18 cellular contexts compared by ENCODE assay signal in the genomic region with DNA sequence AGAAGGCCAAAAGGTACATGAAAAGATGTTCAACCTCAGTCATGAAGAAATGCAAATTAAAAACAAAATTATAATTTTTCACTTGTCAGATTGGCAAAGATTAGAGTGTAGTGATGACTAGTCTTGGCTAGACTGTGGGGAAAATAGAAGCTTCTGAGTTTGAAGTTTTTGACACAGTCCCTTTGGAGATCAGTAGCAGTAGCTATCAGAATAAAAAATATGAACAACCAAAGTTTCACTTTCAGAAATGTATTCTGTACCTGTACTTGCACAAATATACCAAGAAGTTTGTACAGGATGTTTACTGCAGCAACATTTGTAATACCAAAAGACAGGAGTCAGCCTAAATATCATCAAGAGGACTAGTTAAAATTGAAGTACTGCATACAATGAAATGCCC. TPM values are rescaled to one million over a fixed set of nuclear protein-coding genes. Genes with fewer than 3 reads are reported as not detected.
A peak's percentile ranks its signal among the peaks of the same experiment; 100 is the strongest.
DNase-seq lines count a peak whose midpoint lies in the region; ATAC-seq, FAIRE-seq and TF ChIP-seq lines count a peak whose summit lies in the region.
"Had no signal": no experiment of that assay in that cellular context is flagged by ENCODE, and none has a peak within 500 bp of the region (broad histone marks: within the 10 kb centered on the region; RNA-seq: fewer than 3 reads in every experiment).

No MANE protein-coding gene starts in this region.

- H3K4me1 Mint-ChIP-seq in activated naive CD4-positive, alpha-beta T cell treated with anti-CD3 and anti-CD28 coated beads, Interleukin-2, amount 50 U/mL, for 24 hours: peaks cover 56% of the 10 kb centered on the region
- H3K4me1 Mint-ChIP-seq in activated CD4-positive, alpha-beta memory T cell treated with anti-CD3 and anti-CD28 coated beads, Interleukin-2, amount 10 ng/mL, durations not matched to agents 7 days and 5 days: peaks cover 47% of the 10 kb centered on the region

- POLR2A ChIA-PET in activated CD4-positive, alpha-beta memory T cell treated with anti-CD3 and anti-CD28 coated beads, Interleukin-2, amount 10 ng/mL, durations not matched to agents 7 days and 5 days (lab: Charles Lee): interaction anchor here (0.7 to 3.1 kb wide), 3 partner anchors 11 to 119 kb away, joined by 3 to 19 read pairs (median 5); partner anchors contain the start of genes ASTE1, ATP2C1 and NEK11

- peaks cover 7% of the 10 kb centered on the region for H3K36me3 Mint-ChIP-seq in activated naive CD4-positive, alpha-beta T cell treated with anti-CD3 and anti-CD28 coated beads, Interleukin-2, amount 50 U/mL, for 24 hours
- H3K36me3 Mint-ChIP-seq in activated CD4-positive, alpha-beta memory T cell treated with anti-CD3 and anti-CD28 coated beads, Interleukin-2, amount 10 ng/mL, durations not matched to agents 7 days and 5 days (ENCODE audit: low read depth): peaks cover 18% of the 10 kb centered on the region

- H3K27me3 Mint-ChIP-seq in activated naive CD4-positive, alpha-beta T cell treated with anti-CD3 and anti-CD28 coated beads, Interleukin-2, amount 50 U/mL, for 24 hours: no peaks in the 10 kb centered on the region
- no peaks in the 10 kb centered on the region for H3K27me3 Mint-ChIP-seq in activated CD4-positive, alpha-beta memory T cell treated with anti-CD3 and anti-CD28 coated beads, Interleukin-2, amount 10 ng/mL, durations not matched to agents 7 days and 5 days

- H3K4me3 Mint-ChIP-seq in activated naive CD4-positive, alpha-beta T cell treated with anti-CD3 and anti-CD28 coated beads, Interleukin-2, amount 50 U/mL, for 24 hours: no peak overlapping the region
- peak overlapping the region; percentile 19 for H3K4me3 Mint-ChIP-seq in activated CD4-positive, alpha-beta memory T cell treated with anti-CD3 and anti-CD28 coated beads, Interleukin-2, amount 10 ng/mL, durations not matched to agents 7 days and 5 days

- ATAC-seq in HG02885 (IDR thresholded peaks at IDR 0.05; ENCODE audit: poor library complexity, unreplicated experiment): peak; percentile 44
- ATAC-seq: left colon, mucosa of descending colon had no signal

- no peak for FAIRE-seq in RCC 7860 (lab: Jason Lieb, UNC)
- FAIRE-seq: frontal cortex had no signal

- no peaks in the 10 kb centered on the region for H3K9me3 ChIP-seq in colonic mucosa
- H3K9me3 ChIP-seq: mucosa of descending colon, vagina had no signal

- H3K9ac ChIP-seq in colonic mucosa (ENCODE audit: low read depth in 2 of 2, low read length in 2 of 2): no peak overlapping the region

- H3K27ac Mint-ChIP-seq in activated naive CD4-positive, alpha-beta T cell treated with anti-CD3 and anti-CD28 coated beads, Interleukin-2, amount 50 U/mL, for 24 hours: peak overlapping the region; percentile 11
- H3K27ac Mint-ChIP-seq in activated CD4-positive, alpha-beta memory T cell treated with anti-CD3 and anti-CD28 coated beads, Interleukin-2, amount 10 ng/mL, durations not matched to agents 7 days and 5 days: peak overlapping the region; percentile 85

- no peak for DNase-seq in activated naive CD4-positive, alpha-beta T cell (lab: John Stamatoyannopoulos, UW)
- DNase-seq in activated CD4-positive, alpha-beta memory T cell treated with anti-CD3 and anti-CD28 coated beads, Interleukin-2, amount 10 ng/mL, durations not matched to agents 7 days and 5 days: no peak
- DNase-seq in RCC 7860 (ENCODE audit: low spot score) (no peak), colonic mucosa (no peak), NCI-H1048 (lab: John Stamatoyannopoulos, UW) (no peak), germinal center (ENCODE audit: low spot score) (no peak)
- DNase-seq: COR-L47; Kasumi-1; left colon; mucosa of descending colon; NCI-H1417; retina; stimulated activated CD4-positive, alpha-beta T cell treated with anti-CD3 and anti-CD28 coated beads, Interleukin-15, amount 100 ng/mL, for 24 hours had no signal

- TF ChIP-seq CTCF in colonic mucosa (IDR thresholded peaks at IDR 0.05): no peak

- H3K9me3 Mint-ChIP-seq in activated naive CD4-positive, alpha-beta T cell treated with anti-CD3 and anti-CD28 coated beads, Interleukin-2, amount 50 U/mL, for 24 hours: no peaks in the 10 kb centered on the region
- peaks cover 2% of the 10 kb centered on the region for H3K9me3 Mint-ChIP-seq in activated CD4-positive, alpha-beta memory T cell treated with anti-CD3 and anti-CD28 coated beads, Interleukin-2, amount 10 ng/mL, durations not matched to agents 7 days and 5 days

- no peak overlapping the region for H3K27ac ChIP-seq in colonic mucosa
- H3K27ac ChIP-seq: epithelial cell of prostate, vagina had no signal

- CTCF ChIA-PET in activated CD4-positive, alpha-beta memory T cell treated with anti-CD3 and anti-CD28 coated beads, Interleukin-2, amount 10 ng/mL, durations not matched to agents 7 days and 5 days (lab: Charles Lee): interaction anchor here (1.0 kb wide), 1 partner anchor 14 kb away, joined by 3 read pairs; the partner anchor contains the start of gene ATP2C1

- no peak overlapping the region for H3K4me3 ChIP-seq in colonic mucosa
- H3K4me3 ChIP-seq: mucosa of descending colon, vagina had no signal

- intact Hi-C loops in colonic mucosa (cut with DNase I): no loop called here

- no peaks in the 10 kb centered on the region for H3K36me3 ChIP-seq in colonic mucosa
- H3K36me3 ChIP-seq: vagina had no signal

- H3K4me1 ChIP-seq in colonic mucosa: no peaks in the 10 kb centered on the region

- H3K27me3 ChIP-seq in colonic mucosa: no peaks in the 10 kb centered on the region
- H3K27me3 ChIP-seq: vagina had no signal

RNA-seq across cellular contexts. Expression of gene ATP2C1, which starts 14.1 kb away (rescaled TPM):
- 10 to 100 TPM; 57.5 to 63.8 TPM for total RNA-seq in activated CD4-positive, alpha-beta memory T cell treated with anti-CD3 and anti-CD28 coated beads, Interleukin-2, amount 10 ng/mL, durations not matched to agents 7 days and 5 days
- total RNA-seq in colonic mucosa: 10 to 100 TPM; 66.9 to 67.7 TPM
